In genomic region chr12:55972906-55973597, GRCh38 we compare ENCODE assay signal across 8 cellular contexts. TPM values are rescaled to one million over a fixed set of nuclear protein-coding genes. Genes with fewer than 3 reads are reported as not detected.
DNase-seq lines count a peak whose midpoint lies in the region; ATAC-seq, FAIRE-seq and TF ChIP-seq lines count a peak whose summit lies in the region.

No MANE protein-coding gene starts in this region.

- H3K9me3 Mint-ChIP-seq in activated CD8-positive, alpha-beta memory T cell treated with anti-CD3 and anti-CD28 coated beads, Interleukin-2, amount 10 ng/mL, durations not matched to agents 7 days and 5 days (ENCODE audit: low read depth): no peaks in the 10 kb centered on the region
- no peaks in the 10 kb centered on the region for H3K9me3 Mint-ChIP-seq in activated CD4-positive, alpha-beta memory T cell treated with anti-CD3 and anti-CD28 coated beads, Interleukin-2, amount 10 ng/mL, durations not matched to agents 7 days and 5 days

- TF ChIP-seq POLR2A in uterus (IDR thresholded peaks at IDR 0.05): peak; percentile 45 to 90

- H3K36me3 Mint-ChIP-seq in activated CD8-positive, alpha-beta memory T cell treated with anti-CD3 and anti-CD28 coated beads, Interleukin-2, amount 10 ng/mL, durations not matched to agents 7 days and 5 days: peaks cover 28% of the 10 kb centered on the region
- peaks cover 44% of the 10 kb centered on the region for H3K36me3 Mint-ChIP-seq in activated CD4-positive, alpha-beta memory T cell treated with anti-CD3 and anti-CD28 coated beads, Interleukin-2, amount 10 ng/mL, durations not matched to agents 7 days and 5 days (ENCODE audit: low read depth)

- H3K27me3 ChIP-seq in uterus: no peaks in the 10 kb centered on the region

- peak overlapping the region; percentile 85 to 89 for H3K27ac ChIP-seq in kidney (ENCODE audit: low read depth in 2 of 2, low read length in 2 of 2)
- H3K27ac ChIP-seq in uterus: peak overlapping the region; percentile 87 to 94

- H3K36me3 ChIP-seq in kidney (ENCODE audit: control insufficient read depth in 1 of 2, insufficient read depth in 2 of 2, low read length in 2 of 2) (no peaks in the 10 kb centered on the region), uterus (no peaks in the 10 kb centered on the region)

- no peak for ATAC-seq in activated CD8-positive, alpha-beta memory T cell treated with anti-CD3 and anti-CD28 coated beads, Interleukin-2, amount 10 ng/mL, durations not matched to agents 7 days and 5 days
- ATAC-seq in GM21825 (IDR thresholded peaks at IDR 0.05; ENCODE audit: unreplicated experiment): no peak
- ATAC-seq in HG03342 (IDR thresholded peaks at IDR 0.05; ENCODE audit: unreplicated experiment): no peak

- TF ChIP-seq CTCF in kidney (IDR thresholded peaks at IDR 0.05; ENCODE audit: borderline replicate concordance, extremely low read depth, insufficient read depth) (no peak), uterus (IDR thresholded peaks at IDR 0.05) (no peak)

- peaks cover 6 to 10% of the 10 kb centered on the region in 2 donors for H3K4me1 ChIP-seq in kidney (ENCODE audit: control insufficient read depth in 1 of 2, insufficient read depth in 1 of 2, low read depth in 1 of 2, low read length in 2 of 2)
- H3K4me1 ChIP-seq in uterus: peaks cover 0 to 6% of the 10 kb centered on the region in 2 donors

- CTCF ChIA-PET in activated CD8-positive, alpha-beta memory T cell treated with anti-CD3 and anti-CD28 coated beads, Interleukin-2, amount 10 ng/mL, durations not matched to agents 7 days and 5 days (lab: Charles Lee): interaction anchor here (0.7 to 3.1 kb wide), 17 partner anchors 11 to 235 kb away, joined by 3 to 25 read pairs (median 6); partner anchors contain the start of genes DGKA, ORMDL2, SARNP and SMARCC2
- CTCF ChIA-PET in activated CD4-positive, alpha-beta memory T cell treated with anti-CD3 and anti-CD28 coated beads, Interleukin-2, amount 10 ng/mL, durations not matched to agents 7 days and 5 days (lab: Charles Lee): interaction anchor here (0.7 to 3.6 kb wide), 23 partner anchors 9 to 1648 kb away, joined by 3 to 26 read pairs (median 7); partner anchors contain the start of genes BLOC1S1, COPZ1, ERBB3 and ORMDL2

- H3K27ac Mint-ChIP-seq in activated CD8-positive, alpha-beta memory T cell treated with anti-CD3 and anti-CD28 coated beads, Interleukin-2, amount 10 ng/mL, durations not matched to agents 7 days and 5 days: no peak overlapping the region
- H3K27ac Mint-ChIP-seq in activated CD4-positive, alpha-beta memory T cell treated with anti-CD3 and anti-CD28 coated beads, Interleukin-2, amount 10 ng/mL, durations not matched to agents 7 days and 5 days: no peak overlapping the region

- H3K9me3 ChIP-seq in kidney (ENCODE audit: control insufficient read depth in 1 of 2, low read length in 2 of 2): no peaks in the 10 kb centered on the region
- no peaks in the 10 kb centered on the region for H3K9me3 ChIP-seq in uterus

- FAIRE-seq in kidney (lab: Jason Lieb, UNC): no peak

- POLR2A ChIA-PET in activated CD4-positive, alpha-beta memory T cell treated with anti-CD3 and anti-CD28 coated beads, Interleukin-2, amount 10 ng/mL, durations not matched to agents 7 days and 5 days (lab: Charles Lee): interaction anchor here (0.6 to 3.3 kb wide), 26 partner anchors 9 to 386 kb away, joined by 3 to 37 read pairs (median 10); partner anchors contain the start of genes CD63, CNPY2, DGKA and DNAJC14

- peak; percentile 54 for DNase-seq in activated CD8-positive, alpha-beta memory T cell treated with anti-CD3 and anti-CD28 coated beads, Interleukin-2, amount 10 ng/mL, durations not matched to agents 7 days and 5 days
- no peak for DNase-seq in activated CD8-positive, alpha-beta memory T cell treated with anti-CD3 and anti-CD28 coated beads, Interleukin-2, amount 50 U/mL, for 48 hours
- peak; percentile 19 for DNase-seq in activated CD4-positive, alpha-beta memory T cell treated with anti-CD3 and anti-CD28 coated beads, Interleukin-2, amount 10 ng/mL, durations not matched to agents 7 days and 5 days
- DNase-seq in kidney (no peak), uterus (no peak)
- DNase-seq in activated CD4-positive, alpha-beta T cell treated with anti-CD3 and anti-CD28 coated beads, Interleukin-2, amount 50 U/mL, for 4 hours: no peak

- no peaks in the 10 kb centered on the region for H3K27me3 Mint-ChIP-seq in activated CD8-positive, alpha-beta memory T cell treated with anti-CD3 and anti-CD28 coated beads, Interleukin-2, amount 10 ng/mL, durations not matched to agents 7 days and 5 days
- no peaks in the 10 kb centered on the region for H3K27me3 Mint-ChIP-seq in activated CD4-positive, alpha-beta memory T cell treated with anti-CD3 and anti-CD28 coated beads, Interleukin-2, amount 10 ng/mL, durations not matched to agents 7 days and 5 days

- no peak overlapping the region for H3K4me3 Mint-ChIP-seq in activated CD8-positive, alpha-beta memory T cell treated with anti-CD3 and anti-CD28 coated beads, Interleukin-2, amount 10 ng/mL, durations not matched to agents 7 days and 5 days
- H3K4me3 Mint-ChIP-seq in activated CD4-positive, alpha-beta memory T cell treated with anti-CD3 and anti-CD28 coated beads, Interleukin-2, amount 10 ng/mL, durations not matched to agents 7 days and 5 days: no peak overlapping the region

- H3K4me1 Mint-ChIP-seq in activated CD8-positive, alpha-beta memory T cell treated with anti-CD3 and anti-CD28 coated beads, Interleukin-2, amount 10 ng/mL, durations not matched to agents 7 days and 5 days: peaks cover 34% of the 10 kb centered on the region
- H3K4me1 Mint-ChIP-seq in activated CD4-positive, alpha-beta memory T cell treated with anti-CD3 and anti-CD28 coated beads, Interleukin-2, amount 10 ng/mL, durations not matched to agents 7 days and 5 days: peaks cover 35% of the 10 kb centered on the region

- H3K4me3 ChIP-seq in kidney (ENCODE audit: low read length in 2 of 2): peak overlapping the region; percentile 64 to 77
- H3K4me3 ChIP-seq in uterus: peak overlapping the region; percentile 35 to 67

- intact Hi-C loops in kidney (cut with DNase I): no loop called here
- intact Hi-C loops in uterus (cut with DNase I; ENCODE audit: low total_unique reads): no loop called here

- peak overlapping the region; percentile 51 to 96 for H3K9ac ChIP-seq in kidney (ENCODE audit: low read length in 2 of 2)

RNA-seq across cellular contexts. Expression of gene RAB5B, which starts 0.8 kb away (rescaled TPM):
- total RNA-seq in activated CD8-positive, alpha-beta memory T cell treated with anti-CD3 and anti-CD28 coated beads, Interleukin-2, amount 10 ng/mL, durations not matched to agents 7 days and 5 days: 10 to 100 TPM; 46.4 to 55.6 TPM
- total RNA-seq in activated CD4-positive, alpha-beta memory T cell treated with anti-CD3 and anti-CD28 coated beads, Interleukin-2, amount 10 ng/mL, durations not matched to agents 7 days and 5 days: 10 to 100 TPM; 70.1 to 71.5 TPM
- total RNA-seq in kidney: 112 TPM
- 72.5 TPM for polyA plus RNA-seq in kidney (ENCODE audit: insufficient read depth, low read depth, low replicate concordance)
- 100 to 1,000 TPM in 1 of 4 donors, 10 to 100 TPM in 3; 49.4 to 128 (median 67.2) TPM for total RNA-seq in uterus

RNA-seq across cellular contexts. Expression of gene CDK2, which starts 6.4 kb away (rescaled TPM):
- total RNA-seq in activated CD8-positive, alpha-beta memory T cell treated with anti-CD3 and anti-CD28 coated beads, Interleukin-2, amount 10 ng/mL, durations not matched to agents 7 days and 5 days: 100 to 1,000 TPM; 146 to 158 TPM
- 10 to 100 TPM; 88.9 to 98.9 TPM for total RNA-seq in activated CD4-positive, alpha-beta memory T cell treated with anti-CD3 and anti-CD28 coated beads, Interleukin-2, amount 10 ng/mL, durations not matched to agents 7 days and 5 days
- total RNA-seq in kidney: 23.2 TPM
- 7.6 TPM for polyA plus RNA-seq in kidney (ENCODE audit: insufficient read depth, low read depth, low replicate concordance)
- 10 to 100 TPM; 19.0 to 35.6 (median 28.7) TPM for total RNA-seq in uterus

RNA-seq across cellular contexts. Expression of gene PMEL, which starts 7.2 kb away (rescaled TPM):
- total RNA-seq in activated CD8-positive, alpha-beta memory T cell treated with anti-CD3 and anti-CD28 coated beads, Interleukin-2, amount 10 ng/mL, durations not matched to agents 7 days and 5 days: under 1 TPM; 0.23 to 0.37 TPM
- total RNA-seq in activated CD4-positive, alpha-beta memory T cell treated with anti-CD3 and anti-CD28 coated beads, Interleukin-2, amount 10 ng/mL, durations not matched to agents 7 days and 5 days: under 1 TPM; 0.33 to 0.60 TPM
- total RNA-seq in kidney (1.7 TPM), uterus (1 to 10 TPM in 2 of 4 donors, under 1 TPM in 1, not detected in 1; 0.26 to 3.6 (median 2.9) TPM)
- polyA plus RNA-seq in kidney (ENCODE audit: insufficient read depth, low read depth, low replicate concordance): 3.5 TPM

RNA-seq across cellular contexts. Expression of gene SUOX, which starts 24.0 kb away (rescaled TPM):
- total RNA-seq in activated CD8-positive, alpha-beta memory T cell treated with anti-CD3 and anti-CD28 coated beads, Interleukin-2, amount 10 ng/mL, durations not matched to agents 7 days and 5 days: 10 to 100 TPM in 1 of 2 experiments, 1 to 10 TPM in 1; 2.5 to 14.6 TPM
- total RNA-seq in activated CD4-positive, alpha-beta memory T cell treated with anti-CD3 and anti-CD28 coated beads, Interleukin-2, amount 10 ng/mL, durations not matched to agents 7 days and 5 days: 1 to 10 TPM; 4.2 to 5.3 TPM
- 33.1 TPM for total RNA-seq in kidney
- 61.1 TPM for polyA plus RNA-seq in kidney (ENCODE audit: insufficient read depth, low read depth, low replicate concordance)
- total RNA-seq in uterus: 10 to 100 TPM in 3 of 4 donors, 1 to 10 TPM in 1; 5.1 to 35.5 (median 26.7) TPM

RNA-seq across cellular contexts. Expression of gene DGKA, which starts 42.1 kb away (rescaled TPM):
- 100 to 1,000 TPM; 301 to 312 TPM for total RNA-seq in activated CD8-positive, alpha-beta memory T cell treated with anti-CD3 and anti-CD28 coated beads, Interleukin-2, amount 10 ng/mL, durations not matched to agents 7 days and 5 days
- 100 to 1,000 TPM; 427 to 431 TPM for total RNA-seq in activated CD4-positive, alpha-beta memory T cell treated with anti-CD3 and anti-CD28 coated beads, Interleukin-2, amount 10 ng/mL, durations not matched to agents 7 days and 5 days
- 68.2 TPM for total RNA-seq in kidney
- polyA plus RNA-seq in kidney (ENCODE audit: insufficient read depth, low read depth, low replicate concordance): 13.2 TPM
- total RNA-seq in uterus: 100 to 1,000 TPM in 1 of 4 donors, 10 to 100 TPM in 3; 24.0 to 183 (median 55.1) TPM

Comparison
In these comparisons a context has a peak if more than half of its experiments do, and no peak if none do; other contexts are left out.
1. DNase-seq: peak in activated CD8-positive, alpha-beta memory T cell treated with anti-CD3 and anti-CD28 coated beads, Interleukin-2, amount 10 ng/mL, durations not matched to agents 7 days and 5 days (single experiment) and activated CD4-positive, alpha-beta memory T cell treated with anti-CD3 and anti-CD28 coated beads, Interleukin-2, amount 10 ng/mL, durations not matched to agents 7 days and 5 days (single experiment); none in activated CD8-positive, alpha-beta memory T cell treated with anti-CD3 and anti-CD28 coated beads, Interleukin-2, amount 50 U/mL, for 48 hours (single experiment), kidney (single experiment), uterus (0 of 2) and activated CD4-positive, alpha-beta T cell treated with anti-CD3 and anti-CD28 coated beads, Interleukin-2, amount 50 U/mL, for 4 hours (0 of 2).